In genomic region chr1:2247760-2248126, GRCh38 we compare ENCODE assay signal across 14 cellular contexts. TPM values are rescaled to one million over a fixed set of nuclear protein-coding genes. Genes with fewer than 3 reads are reported as not detected.
DNase-seq lines count a peak whose midpoint lies in the region; ATAC-seq and TF ChIP-seq lines count a peak whose summit lies in the region.
"Had no signal": no experiment of that assay in that cellular context is flagged by ENCODE, and none has a peak within 500 bp of the region (broad histone marks: within the 10 kb centered on the region; RNA-seq: fewer than 3 reads in every experiment).

No MANE protein-coding gene starts in this region.

- no peak for TF ChIP-seq EP300 in upper lobe of left lung (IDR thresholded peaks at IDR 0.05)

- H3K4me1 ChIP-seq in endodermal cell (ENCODE audit: control insufficient read depth, insufficient read depth, low read length) (peaks cover 13% of the 10 kb centered on the region), mucosa of stomach (ENCODE audit: control insufficient read depth, insufficient read depth, low read length) (peaks cover 58% of the 10 kb centered on the region), upper lobe of left lung (peaks cover 77 to 91% (median 80%) of the 10 kb centered on the region in 4 donors)

- TF ChIP-seq POLR2A in upper lobe of left lung (IDR thresholded peaks at IDR 0.05): no peak

- no peaks in the 10 kb centered on the region for H3K9me3 Mint-ChIP-seq in activated naive CD8-positive, alpha-beta T cell (ENCODE audit: low read depth)
- peaks cover 2% of the 10 kb centered on the region for H3K9me3 Mint-ChIP-seq in activated naive CD8-positive, alpha-beta T cell treated with anti-CD3 and anti-CD28 coated beads for 36 hours
- no peaks in the 10 kb centered on the region for H3K9me3 Mint-ChIP-seq in endodermal cell

- TF ChIP-seq CTCF in endodermal cell (conservative IDR thresholded peaks at IDR 0.05) (no peak), upper lobe of left lung (IDR thresholded peaks at IDR 0.05) (no peak)

- H3K27ac Mint-ChIP-seq in activated naive CD8-positive, alpha-beta T cell: peak overlapping the region; percentile 6
- no peak overlapping the region for H3K27ac Mint-ChIP-seq in activated naive CD8-positive, alpha-beta T cell treated with anti-CD3 and anti-CD28 coated beads for 36 hours
- H3K27ac Mint-ChIP-seq in endodermal cell: peak overlapping the region; percentile 89

- H3K4me3 Mint-ChIP-seq in activated naive CD8-positive, alpha-beta T cell: no peak overlapping the region
- H3K4me3 Mint-ChIP-seq in activated naive CD8-positive, alpha-beta T cell treated with anti-CD3 and anti-CD28 coated beads for 36 hours: no peak overlapping the region
- H3K4me3 Mint-ChIP-seq in endodermal cell: no peak overlapping the region

- H3K4me3 ChIP-seq in endodermal cell (ENCODE audit: low read length): no peak overlapping the region
- no peak overlapping the region for H3K4me3 ChIP-seq in mucosa of stomach (ENCODE audit: low read length)
- H3K4me3 ChIP-seq in upper lobe of left lung: no peak overlapping the region
- H3K4me3 ChIP-seq: mucosa of descending colon had no signal

- H3K9ac ChIP-seq in endodermal cell (ENCODE audit: extremely low read depth, low read length, poor library complexity, severe bottlenecking) (no peak overlapping the region), mucosa of stomach (ENCODE audit: low read length) (peak overlapping the region; percentile 20)

- peak overlapping the region; percentile 99 for H3K27ac ChIP-seq in endodermal cell (ENCODE audit: low read depth, low read length)
- H3K27ac ChIP-seq in upper lobe of left lung: peak overlapping the region; percentile 70 to 79 (median 78)
- H3K27ac ChIP-seq: epithelial cell of prostate had no signal

- peaks cover 78% of the 10 kb centered on the region for H3K4me1 Mint-ChIP-seq in activated naive CD8-positive, alpha-beta T cell (ENCODE audit: low read depth)
- peaks cover 70% of the 10 kb centered on the region for H3K4me1 Mint-ChIP-seq in activated naive CD8-positive, alpha-beta T cell treated with anti-CD3 and anti-CD28 coated beads for 36 hours
- peaks cover 28% of the 10 kb centered on the region for H3K4me1 Mint-ChIP-seq in endodermal cell

- CTCF ChIA-PET in HEK293T (lab: Yijun Ruan, JAX): no interaction called here

- WGBS in endodermal cell (ENCODE audit: insufficient coverage in 1 of 2, insufficient read length in 1 of 2), 2 experiments: 61 to 83% methylated on average over 2 to 18 of the region's 18 CpGs
- WGBS in upper lobe of left lung, 2 donors: 85% methylated on average over 18 of the region's 18 CpGs; no CpG with 5 or more reads in 1 of the 2 donors

- H3K36me3 ChIP-seq in endodermal cell (ENCODE audit: control insufficient read depth, insufficient read depth, low read length) (peaks cover 7% of the 10 kb centered on the region), mucosa of stomach (ENCODE audit: control insufficient read depth, insufficient read depth, low read length) (no peaks in the 10 kb centered on the region), upper lobe of left lung (no peaks in the 10 kb centered on the region)

- POLR2A ChIA-PET in HEK293T (lab: Yijun Ruan, JAX): no interaction called here

- no peaks in the 10 kb centered on the region for H3K9me3 ChIP-seq in endodermal cell (ENCODE audit: control insufficient read depth, low read length)
- H3K9me3 ChIP-seq in mucosa of stomach (ENCODE audit: control insufficient read depth, low read length): no peaks in the 10 kb centered on the region
- H3K9me3 ChIP-seq in upper lobe of left lung: no peaks in the 10 kb centered on the region
- H3K9me3 ChIP-seq: mucosa of descending colon had no signal

- no peak for DNase-seq in activated naive CD8-positive, alpha-beta T cell treated with anti-CD3 and anti-CD28 coated beads for 36 hours
- no peak for DNase-seq in endodermal cell
- peak in 1 of 2 donors; percentile 83 for DNase-seq in upper lobe of left lung
- DNase-seq in SIG-M5 treated with dmso at 0.1 percent for 504 hours (lab: John Stamatoyannopoulos, UW; ENCODE audit: unreplicated experiment): no peak
- no peak for DNase-seq in HEK293T (ENCODE audit: extremely low spot score)
- DNase-seq: activated effector memory CD4-positive, alpha-beta T cell treated with anti-CD3 and anti-CD28 coated beads, Interleukin-2, amount 50 U/mL, for 16 hours; DMS153; NCI-H1048; T-helper 2 cell had no signal

- ATAC-seq in upper lobe of left lung (ENCODE audit: low FRiP score in 2 of 2): no peak
- no peak for ATAC-seq in GM18861 (IDR thresholded peaks at IDR 0.05; ENCODE audit: unreplicated experiment)

- H3K27me3 ChIP-seq in endodermal cell (ENCODE audit: control insufficient read depth, insufficient read depth, low read length, poor library complexity, severe bottlenecking) (no peaks in the 10 kb centered on the region), mucosa of stomach (ENCODE audit: control insufficient read depth, insufficient read depth, low read length) (no peaks in the 10 kb centered on the region), upper lobe of left lung (no peaks in the 10 kb centered on the region)

- H3K36me3 Mint-ChIP-seq in activated naive CD8-positive, alpha-beta T cell: peaks cover 3% of the 10 kb centered on the region
- peaks cover 18% of the 10 kb centered on the region for H3K36me3 Mint-ChIP-seq in activated naive CD8-positive, alpha-beta T cell treated with anti-CD3 and anti-CD28 coated beads for 36 hours
- peaks cover 7% of the 10 kb centered on the region for H3K36me3 Mint-ChIP-seq in endodermal cell (ENCODE audit: low read depth)

- H3K27me3 Mint-ChIP-seq in activated naive CD8-positive, alpha-beta T cell: no peaks in the 10 kb centered on the region
- H3K27me3 Mint-ChIP-seq in activated naive CD8-positive, alpha-beta T cell treated with anti-CD3 and anti-CD28 coated beads for 36 hours: no peaks in the 10 kb centered on the region
- H3K27me3 Mint-ChIP-seq in endodermal cell (ENCODE audit: insufficient read depth): no peaks in the 10 kb centered on the region

TF ChIP-seq in HEK293T, 16 proteins besides CTCF, POLR2A, EP300 and RAD21:
- TF ChIP-seq CTBP1 (IDR thresholded peaks at IDR 0.05; ENCODE audit: borderline replicate concordance): no peak
- no peak for TF ChIP-seq BHLHE40 (IDR thresholded peaks at IDR 0.05; ENCODE audit: borderline replicate concordance)
- TF ChIP-seq HDGF (IDR thresholded peaks at IDR 0.05; ENCODE audit: borderline replicate concordance): no peak
- TF ChIP-seq LEF1 (IDR thresholded peaks at IDR 0.05; ENCODE audit: borderline replicate concordance): no peak
- no peak for TF ChIP-seq ARNT (IDR thresholded peaks at IDR 0.05)
- TF ChIP-seq PKNOX1 (IDR thresholded peaks at IDR 0.05): no peak
- TF ChIP-seq FOXK2 (IDR thresholded peaks at IDR 0.05): no peak
- TF ChIP-seq TARDBP (IDR thresholded peaks at IDR 0.05): no peak
- TF ChIP-seq SUZ12 (IDR thresholded peaks at IDR 0.05): no peak

RNA-seq across cellular contexts. Expression of gene SKI, which starts 19.6 kb away (rescaled TPM):
- 10 to 100 TPM; 25.4 to 27.3 TPM for total RNA-seq in activated naive CD8-positive, alpha-beta T cell treated with anti-CD3 and anti-CD28 coated beads for 36 hours
- total RNA-seq in endodermal cell: 10 to 100 TPM; 65.4 to 79.2 TPM
- polyA plus RNA-seq in endodermal cell (2013, experiment 1 of 2): 39.9 TPM
- 37.7 TPM for polyA plus RNA-seq in endodermal cell (2013, experiment 2 of 2)
- total RNA-seq in upper lobe of left lung: 100 to 1,000 TPM in 3 of 6 donors, 10 to 100 TPM in 3; 57.3 to 108 (median 96.9) TPM

RNA-seq across cellular contexts. Expression of gene FAAP20, which starts 53.2 kb away (rescaled TPM):
- total RNA-seq in activated naive CD8-positive, alpha-beta T cell treated with anti-CD3 and anti-CD28 coated beads for 36 hours: 10 to 100 TPM; 69.3 to 71.4 TPM
- total RNA-seq in endodermal cell: 100 to 1,000 TPM; 126 to 154 TPM
- polyA plus RNA-seq in endodermal cell (2013, experiment 1 of 2): 91.8 TPM
- polyA plus RNA-seq in endodermal cell (2013, experiment 2 of 2): 88.9 TPM
- total RNA-seq in upper lobe of left lung: 10 to 100 TPM; 26.7 to 88.0 (median 66.8) TPM
